ENCODE assay signal across 17 cellular contexts in genomic region chr20:46353506-46354206, GRCh38. TPM values are rescaled to one million over a fixed set of nuclear protein-coding genes. Genes with fewer than 3 reads are reported as not detected.
"Had no signal": no experiment of that assay in that cellular context is flagged by ENCODE, and none has a peak within 500 bp of the region (broad histone marks: within the 10 kb centered on the region; RNA-seq: fewer than 3 reads in every experiment).

No MANE protein-coding gene starts in this region.

- H3K9me3 Mint-ChIP-seq: activated CD4-positive, alpha-beta T cell treated with anti-CD3 and anti-CD28 coated beads, Interleukin-2, amount 10 ng/mL, durations not matched to agents 7 days and 5 days; activated T-helper 1 cell treated with anti-CD3 and anti-CD28 coated beads, Interleukin-12 subunit alpha, Interleukin-12 subunit beta, Interleukin-2, Interleukin-4 antibody, amounts not matched to agents 30 ng/mL and 10 ng/mL and 1 ng/mL, durations not matched to agents 14 hours and 24 hours and 36 hours; neural crest cell had no signal

- H3K27me3 Mint-ChIP-seq: activated CD4-positive, alpha-beta T cell treated with anti-CD3 and anti-CD28 coated beads, Interleukin-2, amount 10 ng/mL, durations not matched to agents 7 days and 5 days had no signal

- ATAC-seq: left ventricle myocardium superior had no signal

- H3K4me3 Mint-ChIP-seq: activated CD4-positive, alpha-beta T cell treated with anti-CD3 and anti-CD28 coated beads, Interleukin-2, amount 10 ng/mL, durations not matched to agents 7 days and 5 days; activated T-helper 1 cell treated with anti-CD3 and anti-CD28 coated beads, Interleukin-12 subunit alpha, Interleukin-12 subunit beta, Interleukin-2, Interleukin-4 antibody, amounts not matched to agents 30 ng/mL and 10 ng/mL and 1 ng/mL, durations not matched to agents 14 hours and 24 hours and 36 hours; neural crest cell had no signal

- H3K36me3 ChIP-seq: ovary had no signal

- H3K4me3 ChIP-seq: ascending aorta, esophagus muscularis mucosa, ovary, sigmoid colon, spleen, thyroid gland, vagina had no signal

- H3K27me3 ChIP-seq: ascending aorta, esophagus muscularis mucosa, ovary, sigmoid colon, spleen, thyroid gland, vagina had no signal

- H3K27ac Mint-ChIP-seq: activated CD4-positive, alpha-beta T cell treated with anti-CD3 and anti-CD28 coated beads, Interleukin-2, amount 10 ng/mL, durations not matched to agents 7 days and 5 days; activated T-helper 1 cell treated with anti-CD3 and anti-CD28 coated beads, Interleukin-12 subunit alpha, Interleukin-12 subunit beta, Interleukin-2, Interleukin-4 antibody, amounts not matched to agents 30 ng/mL and 10 ng/mL and 1 ng/mL, durations not matched to agents 14 hours and 24 hours and 36 hours had no signal

- H3K9me3 ChIP-seq: ascending aorta, esophagus muscularis mucosa, ovary, sigmoid colon, spleen, thyroid gland, vagina had no signal

- DNase-seq: activated CD4-positive, alpha-beta T cell treated with anti-CD3 and anti-CD28 coated beads, Interleukin-2, amount 10 ng/mL, durations not matched to agents 7 days and 5 days; activated CD8-positive, alpha-beta memory T cell treated with anti-CD3 and anti-CD28 coated beads, Interleukin-2, amount 50 U/mL, for 48 hours; glutamatergic neuron; hypothalamus; kidney glomerular epithelial cell; left ventricle myocardium superior; ovary; sigmoid colon; spleen; stimulated activated CD4-positive, alpha-beta T cell treated with anti-CD3 and anti-CD28 coated beads, Interleukin-1b, Interleukin-23, amount 100 ng/mL, for 48 hours; T-helper 2 cell; thyroid gland had no signal

- H3K27ac ChIP-seq: ascending aorta, esophagus muscularis mucosa, ovary, sigmoid colon, spleen, thyroid gland, vagina had no signal

RNA-seq across cellular contexts. Expression of gene CDH22, which starts 45.4 kb away (rescaled TPM):
- total RNA-seq: activated CD4-positive, alpha-beta T cell treated with anti-CD3 and anti-CD28 coated beads, Interleukin-2, amount 10 ng/mL, durations not matched to agents 7 days and 5 days; activated T-helper 1 cell treated with anti-CD3 and anti-CD28 coated beads, Interleukin-12 subunit alpha, Interleukin-12 subunit beta, Interleukin-2, Interleukin-4 antibody, amounts not matched to agents 30 ng/mL and 10 ng/mL and 1 ng/mL, durations not matched to agents 14 hours and 24 hours and 36 hours; ascending aorta; spleen had no signal
- polyA plus RNA-seq: spleen had no signal
